Comparison of ENCODE assay signal across 1 cellular context in genomic region chr9:18911714-18912342, GRCh38.
TF ChIP-seq lines count a peak whose summit lies in the region.

No MANE protein-coding gene starts in this region.

TF ChIP-seq in IMR-90, 13 proteins besides CTCF, POLR2A, EP300 and RAD21:
- TF ChIP-seq MAFK (IDR thresholded peaks at IDR 0.05; ENCODE audit: low read depth, low read length) (no peak), CEBPB (IDR thresholded peaks at IDR 0.05; ENCODE audit: low read depth, low read length) (no peak), FOS (IDR thresholded peaks at IDR 0.05; ENCODE audit: low read depth, low read length) (no peak), MXI1 (IDR thresholded peaks at IDR 0.05; ENCODE audit: borderline replicate concordance, low read depth, low read length) (no peak), BHLHE40 (IDR thresholded peaks at IDR 0.05; ENCODE audit: low read depth, low read length) (no peak), RCOR1 (IDR thresholded peaks at IDR 0.05; ENCODE audit: insufficient replicate concordance, low read length) (no peak), RFX5 (IDR thresholded peaks at IDR 0.05; ENCODE audit: low read depth, low read length) (no peak), USF2 (IDR thresholded peaks at IDR 0.05; ENCODE audit: low read depth, low read length) (no peak), ELK1 (IDR thresholded peaks at IDR 0.05; ENCODE audit: borderline replicate concordance, low read depth, low read length) (no peak), CHD1 (IDR thresholded peaks at IDR 0.05; ENCODE audit: low read depth, low read length) (no peak), SMC3 (IDR thresholded peaks at IDR 0.05; ENCODE audit: low read depth, low read length) (no peak), MAZ (IDR thresholded peaks at IDR 0.05; ENCODE audit: borderline replicate concordance, low read depth, low read length) (no peak)
